8 cellular contexts compared by ENCODE assay signal in genomic region chr11:65500262-65501004, GRCh38. TPM values are rescaled to one million over a fixed set of nuclear protein-coding genes. Genes with fewer than 3 reads are reported as not detected.
DNase-seq lines count a peak whose midpoint lies in the region; ATAC-seq and TF ChIP-seq lines count a peak whose summit lies in the region.

No MANE protein-coding gene starts in this region.

- no peaks in the 10 kb centered on the region for H3K9me2 ChIP-seq in PC-9 (ENCODE audit: insufficient read depth)

- peaks cover 5% of the 10 kb centered on the region for H3K79me1 ChIP-seq in mesendoderm (ENCODE audit: low read length)

- peaks cover 81% of the 10 kb centered on the region for H3F3A ChIP-seq in PC-9 (ENCODE audit: insufficient read depth, low read depth)

- CTCF ChIA-PET in PC-9 (lab: Charles Lee): interaction anchor here (1.1 to 1.4 kb wide), 2 partner anchors 27 to 29 kb away, joined by 3 to 5 read pairs; no protein-coding TSS in a partner anchor

- H3K79me2 ChIP-seq in PC-9 (ENCODE audit: low read depth): peaks cover 83% of the 10 kb centered on the region
- H3K79me2 ChIP-seq in mesendoderm (ENCODE audit: control insufficient read depth, insufficient read depth, low read length): peaks cover 57% of the 10 kb centered on the region

- no peaks in the 10 kb centered on the region for H3K27me3 ChIP-seq in PC-9 (ENCODE audit: insufficient read depth, low read depth)
- no peaks in the 10 kb centered on the region for H3K27me3 ChIP-seq in mesendoderm (ENCODE audit: insufficient read depth, low read length, poor library complexity)

- ATAC-seq in activated naive CD8-positive, alpha-beta T cell treated with anti-CD3 and anti-CD28 coated beads, Interleukin-2, amount 10 ng/mL, durations not matched to agents 7 days and 5 days (ENCODE audit: low read depth): no peak
- ATAC-seq in activated naive CD8-positive, alpha-beta T cell treated with anti-CD3 and anti-CD28 coated beads, Interleukin-2, amount 50 U/mL, for 24 hours: no peak
- ATAC-seq in GM21360 (IDR thresholded peaks at IDR 0.05; ENCODE audit: unreplicated experiment) (no peak), HG02840 (IDR thresholded peaks at IDR 0.05; ENCODE audit: low FRiP score, unreplicated experiment) (no peak)

- H3K36me3 ChIP-seq in PC-9 (ENCODE audit: low read depth) (peaks cover 55% of the 10 kb centered on the region), mesendoderm (ENCODE audit: control insufficient read depth, insufficient read depth, low read length) (peaks cover 14% of the 10 kb centered on the region)

- H3K4me2 ChIP-seq in PC-9 (peak overlapping the region; percentile 99), mesendoderm (ENCODE audit: low read length) (peak overlapping the region; percentile 51)

- no CpG with 5 or more reads among the region's 20 CpGs for WGBS in mesendoderm (ENCODE audit: extremely low coverage, insufficient coverage, low lambda C conversion rate)

- no peak overlapping the region for H2AK5ac ChIP-seq in mesendoderm (ENCODE audit: low read length)

- H3K18ac ChIP-seq in mesendoderm (ENCODE audit: low read length): no peak overlapping the region

- POLR2A ChIA-PET in activated naive CD8-positive, alpha-beta T cell treated with anti-CD3 and anti-CD28 coated beads, Interleukin-2, amount 10 ng/mL, durations not matched to agents 7 days and 5 days (lab: Charles Lee): interaction anchor here (0.7 to 28.7 kb wide), 16 partner anchors 7 to 581 kb away, joined by 3 to 2884 read pairs (median 6); partner anchors contain the start of genes DPF2, FRMD8, NEAT1 and SCYL1
- POLR2A ChIA-PET in PC-9 (lab: Charles Lee; ENCODE audit: unreplicated experiment): interaction anchor here (0.5 to 2.7 kb wide), 15 partner anchors 7 to 400 kb away, joined by 3 to 41 read pairs (median 6); partner anchors contain the start of genes FIBP and NEAT1

- intact Hi-C loops in PC-9 (cut with micrococcal nuclease; ENCODE audit: unreplicated experiment): no loop called here

- H3K27ac ChIP-seq in PC-9 (peak overlapping the region; percentile 97), cingulate gyrus (ENCODE audit: low read depth, low read length) (peak overlapping the region; percentile 100), mesendoderm (ENCODE audit: low read depth, low read length) (no peak overlapping the region)

- peak; percentile 66 for DNase-seq in activated naive CD8-positive, alpha-beta T cell treated with anti-CD3 and anti-CD28 coated beads, Interleukin-2, amount 10 ng/mL, durations not matched to agents 7 days and 5 days
- DNase-seq in activated naive CD8-positive, alpha-beta T cell treated with anti-CD3 and anti-CD28 coated beads, Interleukin-2, amount 50 U/mL, for 24 hours: no peak
- DNase-seq in PC-9 (no peak), mesendoderm (peak; percentile 73), DMS114 treated with DMSO at 0.1 percent for 48 hours (lab: John Stamatoyannopoulos, UW; ENCODE audit: unreplicated experiment) (no peak)

- H3K4me3 ChIP-seq in PC-9 (peak overlapping the region; percentile 99), mesendoderm (ENCODE audit: low read length) (peak overlapping the region; percentile 78)

- no TSS peak for BruUV-seq in PC-9 (replicated peaks; lab: Mats Ljungman, UMichigan)

- H2BK120ac ChIP-seq in mesendoderm (ENCODE audit: low read depth, low read length): no peak overlapping the region

- H3K27me3 Mint-ChIP-seq in activated naive CD8-positive, alpha-beta T cell treated with anti-CD3 and anti-CD28 coated beads, Interleukin-2, amount 10 ng/mL, durations not matched to agents 7 days and 5 days: no peaks in the 10 kb centered on the region
- H3K27me3 Mint-ChIP-seq in activated naive CD8-positive, alpha-beta T cell treated with anti-CD3 and anti-CD28 coated beads, Interleukin-2, amount 50 U/mL, for 24 hours: no peaks in the 10 kb centered on the region

- H3K9me3 Mint-ChIP-seq in activated naive CD8-positive, alpha-beta T cell treated with anti-CD3 and anti-CD28 coated beads, Interleukin-2, amount 10 ng/mL, durations not matched to agents 7 days and 5 days: no peaks in the 10 kb centered on the region
- no peaks in the 10 kb centered on the region for H3K9me3 Mint-ChIP-seq in activated naive CD8-positive, alpha-beta T cell treated with anti-CD3 and anti-CD28 coated beads, Interleukin-2, amount 50 U/mL, for 24 hours

- peaks cover 61% of the 10 kb centered on the region for H4K20me1 ChIP-seq in PC-9 (ENCODE audit: insufficient read depth)

- H3K56ac ChIP-seq in mesendoderm (ENCODE audit: low read length): peak overlapping the region; percentile 88

- H3K4me3 Mint-ChIP-seq in activated naive CD8-positive, alpha-beta T cell treated with anti-CD3 and anti-CD28 coated beads, Interleukin-2, amount 10 ng/mL, durations not matched to agents 7 days and 5 days: no peak overlapping the region
- H3K4me3 Mint-ChIP-seq in activated naive CD8-positive, alpha-beta T cell treated with anti-CD3 and anti-CD28 coated beads, Interleukin-2, amount 50 U/mL, for 24 hours: no peak overlapping the region

- no peak overlapping the region for H2BK5ac ChIP-seq in mesendoderm (ENCODE audit: low read length)

- H3K4me1 Mint-ChIP-seq in activated naive CD8-positive, alpha-beta T cell treated with anti-CD3 and anti-CD28 coated beads, Interleukin-2, amount 10 ng/mL, durations not matched to agents 7 days and 5 days: peaks cover 30% of the 10 kb centered on the region
- H3K4me1 Mint-ChIP-seq in activated naive CD8-positive, alpha-beta T cell treated with anti-CD3 and anti-CD28 coated beads, Interleukin-2, amount 50 U/mL, for 24 hours: peaks cover 40% of the 10 kb centered on the region

- H4K8ac ChIP-seq in mesendoderm (ENCODE audit: low read depth, low read length): no peak overlapping the region

- H4K5ac ChIP-seq in mesendoderm (ENCODE audit: low read length): no peak overlapping the region

- H3K9me3 ChIP-seq in PC-9 (ENCODE audit: insufficient read depth, low read depth): no peaks in the 10 kb centered on the region

- H3K4me1 ChIP-seq in PC-9 (replicated peaks; ENCODE audit: insufficient read depth) (peaks cover 37% of the 10 kb centered on the region), mesendoderm (ENCODE audit: control insufficient read depth, low read depth, low read length) (peaks cover 9% of the 10 kb centered on the region)

- H3K23ac ChIP-seq in mesendoderm (ENCODE audit: low read length): peak overlapping the region; percentile 20

- H3K27ac Mint-ChIP-seq in activated naive CD8-positive, alpha-beta T cell treated with anti-CD3 and anti-CD28 coated beads, Interleukin-2, amount 10 ng/mL, durations not matched to agents 7 days and 5 days: no peak overlapping the region
- no peak overlapping the region for H3K27ac Mint-ChIP-seq in activated naive CD8-positive, alpha-beta T cell treated with anti-CD3 and anti-CD28 coated beads, Interleukin-2, amount 50 U/mL, for 24 hours

- no peak for TF ChIP-seq CTCF in PC-9 (conservative IDR thresholded peaks at IDR 0.05)

- H2BK15ac ChIP-seq in mesendoderm (replicated peaks; ENCODE audit: low read depth): no peak overlapping the region

- H2AFZ ChIP-seq in PC-9: no peak overlapping the region

- H3K4ac ChIP-seq in mesendoderm (ENCODE audit: low read depth, low read length): no peak overlapping the region

- H3K9ac ChIP-seq in mesendoderm (ENCODE audit: low read length): peak overlapping the region; percentile 99

- peaks cover 20% of the 10 kb centered on the region for H3K36me3 Mint-ChIP-seq in activated naive CD8-positive, alpha-beta T cell treated with anti-CD3 and anti-CD28 coated beads, Interleukin-2, amount 10 ng/mL, durations not matched to agents 7 days and 5 days
- no peaks in the 10 kb centered on the region for H3K36me3 Mint-ChIP-seq in activated naive CD8-positive, alpha-beta T cell treated with anti-CD3 and anti-CD28 coated beads, Interleukin-2, amount 50 U/mL, for 24 hours (ENCODE audit: low read depth)

RNA-seq across cellular contexts. Expression of gene MALAT1, which starts 1.6 kb away (rescaled TPM):
- total RNA-seq in activated naive CD8-positive, alpha-beta T cell treated with anti-CD3 and anti-CD28 coated beads, Interleukin-2, amount 10 ng/mL, durations not matched to agents 7 days and 5 days: over 10,000 TPM; 13,719 to 14,448 TPM
- total RNA-seq in PC-9 (2021): 6,494 and 7,852 TPM in 2 replicates
- 112 TPM for polyA plus RNA-seq in mesendoderm (2013, experiment 1 of 2)
- polyA plus RNA-seq in mesendoderm (2013, experiment 2 of 2): 116 TPM

RNA-seq across cellular contexts. Expression of gene SCYL1, which starts 24.4 kb away (rescaled TPM):
- total RNA-seq in activated naive CD8-positive, alpha-beta T cell treated with anti-CD3 and anti-CD28 coated beads, Interleukin-2, amount 10 ng/mL, durations not matched to agents 7 days and 5 days: 10 to 100 TPM; 74.2 to 74.9 TPM
- total RNA-seq in PC-9 (2021): 106 and 135 TPM in 2 replicates
- 50.0 TPM for polyA plus RNA-seq in mesendoderm (2013, experiment 1 of 2)
- 51.8 TPM for polyA plus RNA-seq in mesendoderm (2013, experiment 2 of 2)

RNA-seq across cellular contexts. Expression of gene LTBP3, which starts 57.7 kb away (rescaled TPM):
- total RNA-seq in activated naive CD8-positive, alpha-beta T cell treated with anti-CD3 and anti-CD28 coated beads, Interleukin-2, amount 10 ng/mL, durations not matched to agents 7 days and 5 days: 100 to 1,000 TPM; 116 to 119 TPM
- total RNA-seq in PC-9 (2021): 455 and 553 TPM in 2 replicates
- polyA plus RNA-seq in mesendoderm (2013, experiment 1 of 2): 4.6 TPM
- 3.8 TPM for polyA plus RNA-seq in mesendoderm (2013, experiment 2 of 2)

Comparison
In these comparisons a context has a peak if more than half of its experiments do, and no peak if none do; other contexts are left out.
1. DNase-seq: peak in activated naive CD8-positive, alpha-beta T cell treated with anti-CD3 and anti-CD28 coated beads, Interleukin-2, amount 10 ng/mL, durations not matched to agents 7 days and 5 days (single experiment) and mesendoderm (single experiment); none in activated naive CD8-positive, alpha-beta T cell treated with anti-CD3 and anti-CD28 coated beads, Interleukin-2, amount 50 U/mL, for 24 hours (single experiment), PC-9 (0 of 2) and DMS114 treated with DMSO at 0.1 percent for 48 hours (single experiment).